ENCODE assay signal across 16 cellular contexts in genomic region chr3:183349421-183350157, GRCh38.
A peak's percentile ranks its signal among the peaks of the same experiment; 100 is the strongest.
DNase-seq lines count a peak whose midpoint lies in the region; ATAC-seq, FAIRE-seq and TF ChIP-seq lines count a peak whose summit lies in the region.
"Had no signal": no experiment of that assay in that cellular context is flagged by ENCODE, and none has a peak within 500 bp of the region (broad histone marks: within the 10 kb centered on the region; RNA-seq: fewer than 3 reads in every experiment).

No MANE protein-coding gene starts in this region.

- peak; percentile 53 for ATAC-seq in activated CD8-positive, alpha-beta memory T cell treated with anti-CD3 and anti-CD28 coated beads, Interleukin-2, amount 10 ng/mL, durations not matched to agents 7 days and 5 days
- ATAC-seq in lower lobe of right lung (no peak), GM19324 (IDR thresholded peaks at IDR 0.05; ENCODE audit: low FRiP score, unreplicated experiment) (no peak)
- ATAC-seq: heart left ventricle; stimulated activated memory B cell treated with anti-CD40 and anti-IgM and Interleukin-4, amounts not matched to agents 10 μg/mL and 1 μg/mL and 100 μg/mL, for 72 hours had no signal

- H3K4me3 Mint-ChIP-seq in activated CD8-positive, alpha-beta memory T cell treated with anti-CD3 and anti-CD28 coated beads, Interleukin-2, amount 10 ng/mL, durations not matched to agents 7 days and 5 days: no peak overlapping the region
- H3K4me3 Mint-ChIP-seq: activated CD4-positive, alpha-beta memory T cell treated with anti-CD3 and anti-CD28 coated beads for 36 hours; stimulated activated memory B cell treated with anti-CD40 and anti-IgM and Interleukin-4, amounts not matched to agents 10 μg/mL and 1 μg/mL and 100 μg/mL, for 72 hours had no signal

- FAIRE-seq in small intestine (lab: Jason Lieb, UNC): no peak
- FAIRE-seq: D721Med, pancreas had no signal

- H3K9me3 ChIP-seq in colonic mucosa: no peaks in the 10 kb centered on the region
- no peaks in the 10 kb centered on the region for H3K9me3 ChIP-seq in small intestine (ENCODE audit: control insufficient read depth, low read depth)
- H3K9me3 ChIP-seq in lower lobe of right lung: no peaks in the 10 kb centered on the region
- H3K9me3 ChIP-seq: pancreas had no signal

- intact Hi-C loops in colonic mucosa (cut with DNase I): no loop called here
- intact Hi-C loops in lower lobe of right lung (cut with DNase I): no loop called here

- peaks cover 16% of the 10 kb centered on the region for H3K4me1 Mint-ChIP-seq in activated CD8-positive, alpha-beta memory T cell treated with anti-CD3 and anti-CD28 coated beads, Interleukin-2, amount 10 ng/mL, durations not matched to agents 7 days and 5 days
- H3K4me1 Mint-ChIP-seq: stimulated activated memory B cell treated with anti-CD40 and anti-IgM and Interleukin-4, amounts not matched to agents 10 μg/mL and 1 μg/mL and 100 μg/mL, for 72 hours had no signal

- H3K9me3 Mint-ChIP-seq in activated CD8-positive, alpha-beta memory T cell treated with anti-CD3 and anti-CD28 coated beads, Interleukin-2, amount 10 ng/mL, durations not matched to agents 7 days and 5 days (ENCODE audit: low read depth): no peaks in the 10 kb centered on the region

- H3K4me3 ChIP-seq in colonic mucosa (no peak overlapping the region), small intestine (ENCODE audit: low read depth in 1 of 2, low read length in 2 of 2) (no peak overlapping the region), lower lobe of right lung (no peak overlapping the region)
- H3K4me3 ChIP-seq: heart left ventricle, pancreas, smooth muscle cell had no signal

- no peak for DNase-seq in activated CD8-positive, alpha-beta memory T cell treated with anti-CD3 and anti-CD28 coated beads, Interleukin-2, amount 10 ng/mL, durations not matched to agents 7 days and 5 days
- no peak for DNase-seq in activated CD8-positive, alpha-beta memory T cell treated with anti-CD3 and anti-CD28 coated beads for 24 hours
- DNase-seq in NCI-H69 (lab: John Stamatoyannopoulos, UW): peak; percentile 15
- no peak for DNase-seq in colonic mucosa
- peak; percentile 23 for DNase-seq in small intestine
- DNase-seq in lower lobe of right lung: no peak
- no peak for DNase-seq in stimulated activated CD4-positive, alpha-beta T cell treated with anti-CD3 and anti-CD28 coated beads, Interleukin-15, amount 100 ng/mL, for 24 hours
- DNase-seq: activated CD4-positive, alpha-beta memory T cell treated with anti-CD3 and anti-CD28 coated beads for 36 hours; heart left ventricle; pancreas; SIG-M5; T1000 had no signal

- H3K27me3 ChIP-seq in colonic mucosa: no peaks in the 10 kb centered on the region
- no peaks in the 10 kb centered on the region for H3K27me3 ChIP-seq in small intestine (ENCODE audit: control insufficient read depth in 2 of 2, insufficient read depth in 2 of 2, low read length in 2 of 2)
- H3K27me3 ChIP-seq in lower lobe of right lung (ENCODE audit: low read depth): no peaks in the 10 kb centered on the region
- H3K27me3 ChIP-seq: heart left ventricle, pancreas had no signal

- peaks cover 23% of the 10 kb centered on the region for H3K36me3 Mint-ChIP-seq in activated CD8-positive, alpha-beta memory T cell treated with anti-CD3 and anti-CD28 coated beads, Interleukin-2, amount 10 ng/mL, durations not matched to agents 7 days and 5 days

- TF ChIP-seq CTCF in colonic mucosa (IDR thresholded peaks at IDR 0.05) (no peak), lower lobe of right lung (IDR thresholded peaks at IDR 0.05) (no peak)

- peaks cover 5% of the 10 kb centered on the region for H3K27me3 Mint-ChIP-seq in activated CD8-positive, alpha-beta memory T cell treated with anti-CD3 and anti-CD28 coated beads, Interleukin-2, amount 10 ng/mL, durations not matched to agents 7 days and 5 days
- H3K27me3 Mint-ChIP-seq: activated CD4-positive, alpha-beta memory T cell treated with anti-CD3 and anti-CD28 coated beads for 36 hours had no signal

- H3K4me1 ChIP-seq in colonic mucosa: no peaks in the 10 kb centered on the region
- no peaks in the 10 kb centered on the region for H3K4me1 ChIP-seq in small intestine (ENCODE audit: control insufficient read depth in 2 of 2, insufficient read depth in 1 of 2, low read depth in 1 of 2, low read length in 1 of 2)
- H3K4me1 ChIP-seq in lower lobe of right lung: no peaks in the 10 kb centered on the region
- H3K4me1 ChIP-seq: heart left ventricle, pancreas had no signal

- H3K27ac ChIP-seq in colonic mucosa (peak overlapping the region; percentile 21), small intestine (ENCODE audit: low read depth in 1 of 2, low read length in 1 of 2) (peak overlapping the region; percentile 11 to 55), lower lobe of right lung (no peak overlapping the region)
- H3K27ac ChIP-seq: heart left ventricle, pancreas had no signal

- H3K27ac Mint-ChIP-seq in activated CD8-positive, alpha-beta memory T cell treated with anti-CD3 and anti-CD28 coated beads, Interleukin-2, amount 10 ng/mL, durations not matched to agents 7 days and 5 days: peak overlapping the region; percentile 17
- H3K27ac Mint-ChIP-seq: activated CD4-positive, alpha-beta memory T cell treated with anti-CD3 and anti-CD28 coated beads for 36 hours; stimulated activated memory B cell treated with anti-CD40 and anti-IgM and Interleukin-4, amounts not matched to agents 10 μg/mL and 1 μg/mL and 100 μg/mL, for 72 hours had no signal

- CTCF ChIA-PET in activated CD8-positive, alpha-beta memory T cell treated with anti-CD3 and anti-CD28 coated beads, Interleukin-2, amount 10 ng/mL, durations not matched to agents 7 days and 5 days (lab: Charles Lee): interaction anchor here (1.1 to 1.3 kb wide), 2 partner anchors 165 to 227 kb away, joined by 3 to 7 read pairs; no protein-coding TSS in a partner anchor

- WGBS in small intestine, 3 donors: 38 to 53% (median 53%) methylated on average over 8 of the region's 8 CpGs

- H3K36me3 ChIP-seq in colonic mucosa (no peaks in the 10 kb centered on the region), small intestine (ENCODE audit: control insufficient read depth in 2 of 2, insufficient read depth in 2 of 2, low read length in 2 of 2) (no peaks in the 10 kb centered on the region), lower lobe of right lung (no peaks in the 10 kb centered on the region)
- H3K36me3 ChIP-seq: heart left ventricle, pancreas had no signal

- peak overlapping the region in 1 of 2 donors; percentile 29 for H3K9ac ChIP-seq in colonic mucosa (ENCODE audit: low read depth in 2 of 2, low read length in 2 of 2)

Comparison
In these comparisons a context has a peak if more than half of its experiments do, and no peak if none do; other contexts are left out.
1. DNase-seq: peak in NCI-H69 (single experiment) and small intestine (single experiment); none in activated CD8-positive, alpha-beta memory T cell treated with anti-CD3 and anti-CD28 coated beads, Interleukin-2, amount 10 ng/mL, durations not matched to agents 7 days and 5 days (single experiment), activated CD8-positive, alpha-beta memory T cell treated with anti-CD3 and anti-CD28 coated beads for 24 hours (single experiment), colonic mucosa (single experiment), lower lobe of right lung (single experiment) and stimulated activated CD4-positive, alpha-beta T cell treated with anti-CD3 and anti-CD28 coated beads, Interleukin-15, amount 100 ng/mL, for 24 hours (single experiment).